Comparison of ENCODE assay signal across 1 cellular context in the genomic region with DNA sequence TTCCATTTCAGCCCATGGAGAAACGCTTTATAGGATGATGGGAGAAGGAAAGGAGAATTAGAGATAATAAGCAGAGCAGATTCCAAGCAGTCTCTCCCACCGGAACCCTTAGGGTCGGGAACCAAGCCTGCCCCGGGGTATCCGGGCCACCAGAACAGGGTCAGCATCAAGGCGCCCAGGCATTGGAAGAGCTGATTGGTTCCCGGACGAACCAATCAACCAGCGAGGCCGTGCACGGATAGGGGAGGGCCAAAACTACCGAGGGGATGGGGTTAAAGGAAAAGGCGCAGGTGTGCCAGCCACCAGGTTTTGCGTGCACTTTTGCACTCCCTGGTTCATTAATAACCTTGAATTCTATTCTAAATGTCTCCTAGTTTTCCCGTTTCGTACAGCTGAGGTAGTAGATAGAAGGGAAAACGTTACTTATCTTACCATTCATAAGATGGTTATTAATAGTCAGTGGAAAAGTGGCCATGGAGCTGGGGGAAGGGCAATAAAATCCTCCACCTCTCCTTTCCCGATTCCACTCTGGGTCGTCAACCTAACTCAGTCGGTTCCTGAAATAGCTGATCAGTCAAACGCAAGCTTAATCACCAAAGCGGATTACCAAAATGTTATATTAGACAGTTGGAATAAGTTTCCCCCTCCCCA.
TF ChIP-seq lines count a peak whose summit lies in the region.

No MANE protein-coding gene starts in this region.

TF ChIP-seq in H1, 55 proteins besides CTCF, POLR2A, EP300 and RAD21:
- TF ChIP-seq RBBP5 (IDR thresholded peaks at IDR 0.05; ENCODE audit: borderline replicate concordance, low read depth, low read length) (no peak), SP4 (IDR thresholded peaks at IDR 0.05; ENCODE audit: low read length) (no peak), KDM5A (IDR thresholded peaks at IDR 0.05; ENCODE audit: low read length) (no peak), RFX5 (IDR thresholded peaks at IDR 0.05; ENCODE audit: borderline replicate concordance, low read depth, low read length) (no peak), TAF1 (IDR thresholded peaks at IDR 0.05; ENCODE audit: low read depth, low read length) (0 out of 2 replicates have a peak, but pooled peaks have one; percentile 16), HDAC6 (IDR thresholded peaks at IDR 0.05; ENCODE audit: low read depth, low read length) (no peak), GTF2F1 (IDR thresholded peaks at IDR 0.05; ENCODE audit: borderline replicate concordance, low read depth, low read length) (no peak), PHF8 (conservative IDR thresholded peaks at IDR 0.05; ENCODE audit: low read depth, low read length) (peak; percentile 39; the same call in 1 of the 2 replicates), EZH2 (IDR thresholded peaks at IDR 0.05; ENCODE audit: low read depth, low read length, severe bottlenecking) (no peak), JUN (IDR thresholded peaks at IDR 0.05; ENCODE audit: low read depth, low read length) (no peak), ASH2L (IDR thresholded peaks at IDR 0.05; ENCODE audit: low read length) (no peak), BCL11A (IDR thresholded peaks at IDR 0.05; ENCODE audit: low read depth in 2 of 2, low read length in 2 of 2) (no peak), TCF12 (IDR thresholded peaks at IDR 0.05; ENCODE audit: low read depth, low read length) (no peak), HDAC2 (IDR thresholded peaks at IDR 0.05; ENCODE audit: borderline replicate concordance in 1 of 2, low read depth in 2 of 2, low read length in 2 of 2) (0 out of 4 replicates have a peak, but pooled peaks of 1 of the 2 experiments have one; percentile 17), YY1 (IDR thresholded peaks at IDR 0.05; ENCODE audit: low read depth, low read length) (0 out of 2 replicates have a peak, but pooled peaks have one; percentile 14), NRF1 (IDR thresholded peaks at IDR 0.05; ENCODE audit: low read depth, low read length) (no peak), TEAD4 (IDR thresholded peaks at IDR 0.05; ENCODE audit: low read depth, low read length) (no peak), SP1 (IDR thresholded peaks at IDR 0.05; ENCODE audit: low read depth, low read length) (0 out of 2 replicates have a peak, but pooled peaks have one; percentile 41), TBP (IDR thresholded peaks at IDR 0.05; ENCODE audit: low read depth, low read length) (no peak)
- TF ChIP-seq, protein P1, sequence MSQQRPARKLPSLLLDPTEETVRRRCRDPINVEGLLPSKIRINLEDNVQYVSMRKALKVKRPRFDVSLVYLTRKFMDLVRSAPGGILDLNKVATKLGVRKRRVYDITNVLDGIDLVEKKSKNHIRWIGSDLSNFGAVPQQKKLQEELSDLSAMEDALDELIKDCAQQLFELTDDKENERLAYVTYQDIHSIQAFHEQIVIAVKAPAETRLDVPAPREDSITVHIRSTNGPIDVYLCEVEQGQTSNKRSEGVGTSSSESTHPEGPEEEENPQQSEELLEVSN (IDR thresholded peaks at IDR 0.05): no peak
- TF ChIP-seq, protein P2, sequence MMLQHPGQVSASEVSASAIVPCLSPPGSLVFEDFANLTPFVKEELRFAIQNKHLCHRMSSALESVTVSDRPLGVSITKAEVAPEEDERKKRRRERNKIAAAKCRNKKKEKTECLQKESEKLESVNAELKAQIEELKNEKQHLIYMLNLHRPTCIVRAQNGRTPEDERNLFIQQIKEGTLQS (IDR thresholded peaks at IDR 0.05; ENCODE audit: insufficient read depth, low read depth, low read length): no peak
- TF ChIP-seq, protein P3, sequence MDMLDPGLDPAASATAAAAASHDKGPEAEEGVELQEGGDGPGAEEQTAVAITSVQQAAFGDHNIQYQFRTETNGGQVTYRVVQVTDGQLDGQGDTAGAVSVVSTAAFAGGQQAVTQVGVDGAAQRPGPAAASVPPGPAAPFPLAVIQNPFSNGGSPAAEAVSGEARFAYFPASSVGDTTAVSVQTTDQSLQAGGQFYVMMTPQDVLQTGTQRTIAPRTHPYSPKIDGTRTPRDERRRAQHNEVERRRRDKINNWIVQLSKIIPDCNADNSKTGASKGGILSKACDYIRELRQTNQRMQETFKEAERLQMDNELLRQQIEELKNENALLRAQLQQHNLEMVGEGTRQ (IDR thresholded peaks at IDR 0.05; ENCODE audit: low read length): no peak
